14 cellular contexts compared by ENCODE assay signal in the genomic region with DNA sequence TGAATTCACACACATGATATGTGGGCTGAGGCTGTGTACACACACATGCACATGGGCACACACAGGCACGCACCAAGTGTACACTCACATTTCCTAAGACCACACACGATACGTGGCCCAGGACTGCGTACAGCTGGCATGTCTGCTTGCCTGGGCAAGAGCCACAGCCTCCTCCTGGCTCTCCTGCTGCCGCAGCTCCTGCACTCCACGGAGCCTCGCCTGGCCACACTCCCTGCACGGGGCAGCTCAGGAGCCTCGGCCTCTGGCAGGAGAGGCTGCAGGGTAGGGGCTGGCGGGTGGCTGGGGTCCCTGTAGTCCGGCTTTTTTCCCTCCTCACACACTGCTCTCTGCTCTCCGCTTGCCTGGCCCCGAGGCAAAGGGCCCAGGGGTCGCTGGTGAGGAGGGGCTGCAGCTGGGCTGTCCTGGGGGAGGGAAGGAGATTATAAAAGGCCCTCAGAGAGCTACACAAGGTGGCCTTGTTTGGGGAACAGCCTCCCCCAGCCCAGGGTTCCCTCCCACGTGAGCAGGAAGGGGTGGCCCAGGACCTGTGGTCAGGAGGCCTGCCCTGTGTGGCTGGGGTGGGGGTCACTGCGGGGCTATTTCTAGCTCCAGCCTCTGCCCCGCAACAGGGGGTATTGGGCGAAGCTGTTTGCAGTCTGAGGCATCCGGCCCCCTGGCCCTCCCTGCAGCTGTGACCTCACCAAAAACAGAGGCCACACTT.
DNase-seq lines count a peak whose midpoint lies in the region; ATAC-seq and TF ChIP-seq lines count a peak whose summit lies in the region.
"Had no signal": no experiment of that assay in that cellular context is flagged by ENCODE, and none has a peak within 500 bp of the region (broad histone marks: within the 10 kb centered on the region; RNA-seq: fewer than 3 reads in every experiment).

No MANE protein-coding gene starts in this region.

- no peaks in the 10 kb centered on the region for H3K27me3 Mint-ChIP-seq in WTC11 (ENCODE audit: low read depth)

- H3K36me3 ChIP-seq in HUES6 (ENCODE audit: control insufficient read depth, insufficient read depth, low read length): no peaks in the 10 kb centered on the region
- no peaks in the 10 kb centered on the region for H3K36me3 ChIP-seq in colonic mucosa
- no peaks in the 10 kb centered on the region for H3K36me3 ChIP-seq in transverse colon
- H3K36me3 ChIP-seq: cardiac muscle cell, esophagus muscularis mucosa, thoracic aorta had no signal

- no peak for DNase-seq in WTC11 (ENCODE audit: low spot score)
- peak; percentile 90 to 94 for DNase-seq in hippocampal formation (lab: John Stamatoyannopoulos, UW)
- peak; percentile 70 for DNase-seq in retina
- no peak for DNase-seq in colonic mucosa
- DNase-seq in transverse colon: no peak
- DNase-seq in HK-2 (ENCODE audit: unreplicated experiment): no peak
- DNase-seq: activated CD4-positive, alpha-beta T cell treated with anti-CD3 and anti-CD28 coated beads, Interleukin-2, amount 10 ng/mL, durations not matched to agents 24 days and 14 days; CD4-positive, CD25-positive, alpha-beta regulatory T cell; NCI-H2171 had no signal

- H3K4me1 ChIP-seq in HUES6 (ENCODE audit: control insufficient read depth, insufficient read depth, low read length) (peaks cover 47% of the 10 kb centered on the region), colonic mucosa (no peaks in the 10 kb centered on the region), transverse colon (no peaks in the 10 kb centered on the region)

- no peaks in the 10 kb centered on the region for H3K36me3 Mint-ChIP-seq in WTC11
- H3K36me3 Mint-ChIP-seq: CD4-positive, CD25-positive, alpha-beta regulatory T cell had no signal

- peaks cover 44% of the 10 kb centered on the region for H3K4me1 Mint-ChIP-seq in WTC11
- H3K4me1 Mint-ChIP-seq: activated CD4-positive, alpha-beta T cell treated with anti-CD3 and anti-CD28 coated beads, Interleukin-2, amount 10 ng/mL, durations not matched to agents 24 days and 14 days had no signal

- H3K9me3 Mint-ChIP-seq in WTC11: no peaks in the 10 kb centered on the region
- H3K9me3 Mint-ChIP-seq: activated CD4-positive, alpha-beta T cell treated with anti-CD3 and anti-CD28 coated beads, Interleukin-2, amount 10 ng/mL, durations not matched to agents 24 days and 14 days had no signal

- H3K9me3 ChIP-seq in HUES6 (ENCODE audit: control insufficient read depth, insufficient read depth, low read depth, low read length) (no peaks in the 10 kb centered on the region), colonic mucosa (no peaks in the 10 kb centered on the region), transverse colon (no peaks in the 10 kb centered on the region)
- H3K9me3 ChIP-seq: esophagus muscularis mucosa, thoracic aorta had no signal

- intact Hi-C loops in colonic mucosa (cut with DNase I) (loop anchor here (5.0 kb wide), 1 partner anchor 280 kb away; no protein-coding TSS in a partner anchor), transverse colon (cut with DNase I; ENCODE audit: low total_unique reads) (no loop called here)

- TF ChIP-seq CTCF in WTC11 (IDR thresholded peaks at IDR 0.05): no peak
- TF ChIP-seq CTCF in colonic mucosa (IDR thresholded peaks at IDR 0.05): no peak
- no peak for TF ChIP-seq CTCF in transverse colon (IDR thresholded peaks at IDR 0.05)

- TF ChIP-seq EP300 in transverse colon (IDR thresholded peaks at IDR 0.05; ENCODE audit: low read depth): no peak

- no peak overlapping the region; the same call in 1 of the 2 replicates for H3K4me3 ChIP-seq in HUES6 (ENCODE audit: low read depth, low read length)
- no peak overlapping the region for H3K4me3 ChIP-seq in colonic mucosa
- no peak overlapping the region for H3K4me3 ChIP-seq in transverse colon
- H3K4me3 ChIP-seq: cardiac muscle cell, thoracic aorta had no signal

- H3K9ac ChIP-seq in HUES6 (ENCODE audit: low read length): peak overlapping the region; percentile 4
- no peak overlapping the region for H3K9ac ChIP-seq in colonic mucosa (ENCODE audit: low read depth in 2 of 2, low read length in 2 of 2)

- no peak for TF ChIP-seq POLR2A in transverse colon (IDR thresholded peaks at IDR 0.05)

- CTCF ChIA-PET in WTC11 (lab: Charles Lee): interaction anchor here (1.4 kb wide), 1 partner anchor 12 kb away, joined by 5 read pairs; no protein-coding TSS in a partner anchor

- no peak overlapping the region for H3K4me3 Mint-ChIP-seq in WTC11
- H3K4me3 Mint-ChIP-seq: activated CD4-positive, alpha-beta T cell treated with anti-CD3 and anti-CD28 coated beads, Interleukin-2, amount 10 ng/mL, durations not matched to agents 24 days and 14 days; CD4-positive, CD25-positive, alpha-beta regulatory T cell had no signal

- H3K27me3 ChIP-seq in HUES6 (ENCODE audit: control insufficient read depth, insufficient read depth, low read length) (peaks cover 27% of the 10 kb centered on the region), colonic mucosa (no peaks in the 10 kb centered on the region), transverse colon (peaks cover 24% of the 10 kb centered on the region)
- H3K27me3 ChIP-seq: cardiac muscle cell had no signal

- 31% methylated on average over 19 of the region's 19 CpGs; no CpG with 5 or more reads in 1 of the 2 donors for WGBS in transverse colon (ENCODE audit: low coverage in 1 of 2), 2 donors

- no peak overlapping the region for H3K27ac Mint-ChIP-seq in WTC11
- H3K27ac Mint-ChIP-seq: activated CD4-positive, alpha-beta T cell treated with anti-CD3 and anti-CD28 coated beads, Interleukin-2, amount 10 ng/mL, durations not matched to agents 24 days and 14 days; CD4-positive, CD25-positive, alpha-beta regulatory T cell had no signal

- in situ Hi-C loops in transverse colon (cut with MboI; ENCODE audit: low pct_ligation_motif_present in 1 of 4, low pct_unique_long_range_greater_than_20kb in 1 of 4, low sequenced_read_pairs in 3 of 4): loop anchor here in 1 of 4 donors (5.0 kb wide), 1 partner anchor 275 kb away; no protein-coding TSS in a partner anchor

- H3K27ac ChIP-seq in HUES6 (ENCODE audit: low read depth, low read length) (no peak overlapping the region), colonic mucosa (no peak overlapping the region), transverse colon (no peak overlapping the region)
- H3K27ac ChIP-seq: cardiac muscle cell, thoracic aorta had no signal

- POLR2A ChIA-PET in WTC11 (lab: Charles Lee): no interaction called here

- ATAC-seq in WTC11 (peak; percentile 13), GM21576 (IDR thresholded peaks at IDR 0.05; ENCODE audit: unreplicated experiment) (no peak)

TF ChIP-seq in WTC11, 78 proteins besides CTCF, POLR2A, EP300 and RAD21:
- TF ChIP-seq, protein P1, sequence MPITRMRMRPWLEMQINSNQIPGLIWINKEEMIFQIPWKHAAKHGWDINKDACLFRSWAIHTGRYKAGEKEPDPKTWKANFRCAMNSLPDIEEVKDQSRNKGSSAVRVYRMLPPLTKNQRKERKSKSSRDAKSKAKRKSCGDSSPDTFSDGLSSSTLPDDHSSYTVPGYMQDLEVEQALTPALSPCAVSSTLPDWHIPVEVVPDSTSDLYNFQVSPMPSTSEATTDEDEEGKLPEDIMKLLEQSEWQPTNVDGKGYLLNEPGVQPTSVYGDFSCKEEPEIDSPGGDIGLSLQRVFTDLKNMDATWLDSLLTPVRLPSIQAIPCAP (CRISPR knock-in tag; IDR thresholded peaks at IDR 0.05): no peak
- TF ChIP-seq KAT7 (CRISPR knock-in tag; IDR thresholded peaks at IDR 0.05; ENCODE audit: borderline replicate concordance) (no peak), TCF7 (CRISPR knock-in tag; IDR thresholded peaks at IDR 0.05; ENCODE audit: low read depth) (no peak), ZNF121 (CRISPR knock-in tag; IDR thresholded peaks at IDR 0.05) (peak; percentile 35; the same call in 1 of the 2 replicates), SP1 (CRISPR knock-in tag; conservative IDR thresholded peaks at IDR 0.05) (no peak), FOXP1 (CRISPR knock-in tag; IDR thresholded peaks at IDR 0.05; ENCODE audit: borderline replicate concordance) (0 out of 2 replicates have a peak, but pooled peaks have one; percentile 57)

Comparison
In these comparisons a context has a peak if more than half of its experiments do, and no peak if none do; other contexts are left out.
1. DNase-seq: peak in hippocampal formation (2 of 2) and retina (single experiment); none in WTC11 (single experiment), colonic mucosa (single experiment), transverse colon (single experiment) and HK-2 (single experiment).